Comparison of ENCODE assay signal across 10 cellular contexts in the genomic region with DNA sequence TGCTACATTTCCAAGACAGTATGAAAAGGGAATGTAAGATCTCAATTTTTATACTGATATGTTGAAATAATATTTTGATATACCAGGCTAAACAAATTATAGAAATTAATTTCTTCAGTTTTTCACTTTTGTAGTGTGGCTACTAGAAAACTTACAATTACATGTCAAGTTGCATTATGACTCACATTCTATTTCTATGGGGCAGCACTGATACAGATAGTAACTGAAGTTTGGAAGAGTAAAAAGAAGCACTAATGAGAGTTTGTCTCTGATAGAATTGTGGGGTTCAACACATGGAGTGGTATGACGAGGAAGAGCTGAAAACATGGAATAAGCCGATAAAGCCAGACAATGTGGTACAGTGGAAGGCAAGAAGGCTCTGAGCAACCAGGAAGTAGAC.
"Had no signal": no experiment of that assay in that cellular context is flagged by ENCODE, and none has a peak within 500 bp of the region (broad histone marks: within the 10 kb centered on the region; RNA-seq: fewer than 3 reads in every experiment).

No MANE protein-coding gene starts in this region.

- DNase-seq: H9, HCEC 1CT, KBM-7 had no signal

- H3K4me3 ChIP-seq: GM23338 had no signal

- H3K9me3 Mint-ChIP-seq: GM23338, H9, IgD-negative memory B cell had no signal

- H3K27me3 Mint-ChIP-seq: IgD-negative memory B cell had no signal

- FAIRE-seq: H1, H54, HepG2 had no signal

- H3K4me3 Mint-ChIP-seq: GM23338, H9 had no signal

- ATAC-seq: GM23338, HepG2 had no signal

- H3K27ac Mint-ChIP-seq: GM23338, H9, IgD-negative memory B cell had no signal

- H3K27ac ChIP-seq: HL-60, KMS-11 had no signal
